Comparison of ENCODE assay signal across 8 cellular contexts in the genomic region with DNA sequence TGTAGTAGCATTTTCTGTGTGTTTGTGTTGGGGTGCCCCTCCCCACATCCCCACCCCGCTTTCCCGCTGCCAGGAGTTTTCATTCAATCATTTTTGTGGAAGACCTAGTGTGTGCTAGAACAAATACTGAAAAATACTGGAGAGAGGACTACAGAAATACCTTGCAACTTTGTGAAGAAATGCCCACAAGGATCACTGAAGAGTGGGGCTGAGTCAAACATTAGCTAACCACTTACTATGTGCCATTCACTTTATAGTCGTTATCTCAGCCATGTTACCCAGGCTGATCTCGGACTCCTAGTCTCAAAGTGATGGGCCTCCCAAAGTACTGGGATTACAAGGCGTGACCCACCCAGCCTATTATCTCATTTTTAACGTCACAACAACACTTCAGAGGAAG. TPM values are rescaled to one million over a fixed set of nuclear protein-coding genes. Genes with fewer than 3 reads are reported as not detected.
DNase-seq lines count a peak whose midpoint lies in the region; ATAC-seq and TF ChIP-seq lines count a peak whose summit lies in the region.

No MANE protein-coding gene starts in this region.

- H3K9me3 Mint-ChIP-seq in CD4-positive, alpha-beta T cell = no peaks in the 10 kb centered on the region
- H3K9me3 Mint-ChIP-seq in nephron progenitor cell = peaks cover 27% of the 10 kb centered on the region

- no peak overlapping the region for H2BK20ac ChIP-seq in IMR-90 (ENCODE audit: low read depth, low read length)

- H3K4me1 ChIP-seq in IMR-90 (ENCODE audit: control insufficient read depth, insufficient read depth, low read length) = peaks cover 9% of the 10 kb centered on the region

- H3K27me3 ChIP-seq in CD4-positive, alpha-beta T cell (ENCODE audit: control insufficient read depth, insufficient read depth, low read length) = no peaks in the 10 kb centered on the region
- no peaks in the 10 kb centered on the region for H3K27me3 ChIP-seq in IMR-90 (ENCODE audit: control insufficient read depth, insufficient read depth, low read length)

- H3K4me3 ChIP-seq in IMR-90 (ENCODE audit: insufficient read depth, low read depth, low read length) = peak overlapping the region; percentile 48

- DNase-seq in CD4-positive, alpha-beta T cell = no peak
- DNase-seq in IMR-90 (no peak), nephron progenitor cell (no peak), HT-29 (ENCODE audit: low spot score) (no peak), NCI-H2081 treated with DMSO at 0.1 percent for 48 hours (lab: John Stamatoyannopoulos, UW) (no peak), HEK293T (ENCODE audit: extremely low spot score) (no peak)

- CTCF ChIA-PET in CD4-positive, alpha-beta T cell (lab: Charles Lee) = interaction anchor here (0.6 to 4.9 kb wide), 10 partner anchors 8 to 1061 kb away, joined by 3 to 38 read pairs (median 4); a partner anchor contains a TSS
- CTCF ChIA-PET in IMR-90 (lab: Yijun Ruan, JAX) (interaction anchor here (0.6 to 1.6 kb wide), 4 partner anchors 16 to 47 kb away, joined by 3 to 9 read pairs (median 3); no protein-coding TSS in a partner anchor), HEK293T (lab: Yijun Ruan, JAX) (interaction anchor here (0.5 to 3.5 kb wide), 10 partner anchors 10 to 133 kb away, joined by 3 to 21 read pairs (median 5); a partner anchor contains a TSS)

- peak overlapping the region; percentile 30; the same call in 1 of the 3 replicates for H2BK15ac ChIP-seq in IMR-90 (ENCODE audit: low read depth, low read length)

- H3K27me3 Mint-ChIP-seq in CD4-positive, alpha-beta T cell = no peaks in the 10 kb centered on the region
- peaks cover 9% of the 10 kb centered on the region for H3K27me3 Mint-ChIP-seq in nephron progenitor cell (ENCODE audit: low read depth, poor library complexity)

- H4K91ac ChIP-seq in IMR-90 (ENCODE audit: insufficient read depth, low read depth, low read length) = peak overlapping the region; percentile 61

- intact Hi-C loops in CD4-positive, alpha-beta T cell (cut with DNase I, micrococcal nuclease) = loop anchor here (2.0 to 5.0 kb wide), 3 partner anchors 16 to 81 kb away; a partner anchor contains a TSS
- intact Hi-C loops in IMR-90 (cut with micrococcal nuclease) = no loop called here

- H3K4me2 ChIP-seq in IMR-90 (ENCODE audit: low read depth, low read length) = peak overlapping the region; percentile 93

- H3K27ac ChIP-seq in CD4-positive, alpha-beta T cell (ENCODE audit: low read depth, low read length) = peak overlapping the region; percentile 94
- H3K27ac ChIP-seq in IMR-90 (ENCODE audit: insufficient read depth, low read length) (peak overlapping the region; percentile 70), cingulate gyrus (ENCODE audit: low read depth, low read length) (peak overlapping the region; percentile 98)

- 59% methylated on average over 2 of the region's 6 CpGs; no CpG with 5 or more reads in 1 of the 2 experiments for WGBS in IMR-90 (ENCODE audit: extremely low coverage in 2 of 2, insufficient read length in 1 of 2), 2 experiments

- peaks cover 6% of the 10 kb centered on the region; the same call in 1 of the 2 replicates for H3K36me3 ChIP-seq in IMR-90 (ENCODE audit: control insufficient read depth, insufficient read depth, low read length)

- H3K79me1 ChIP-seq in IMR-90 (ENCODE audit: low read depth in 1 of 2, low read length in 2 of 2) = peaks cover 14 to 41% of the 10 kb centered on the region in 2 experiments; a peak in 3 of 4 replicates

- no peak for TF ChIP-seq POLR2A in IMR-90 (IDR thresholded peaks at IDR 0.05; ENCODE audit: low read depth, low read length)

- dilution Hi-C loops in IMR-90 (cut with HindIII; ENCODE audit: low sequenced_read_pairs, unreplicated experiment) = no loop called here

- peak overlapping the region; percentile 26; the same call in 1 of the 2 replicates for H3K18ac ChIP-seq in IMR-90 (ENCODE audit: low read depth, low read length)

- peaks cover 32% of the 10 kb centered on the region for H3K36me3 Mint-ChIP-seq in CD4-positive, alpha-beta T cell (ENCODE audit: low read depth)
- no peaks in the 10 kb centered on the region for H3K36me3 Mint-ChIP-seq in nephron progenitor cell (ENCODE audit: low read depth)

- peak overlapping the region; percentile 87 for H3K4ac ChIP-seq in IMR-90 (ENCODE audit: low read depth, low read length)

- H3K27ac Mint-ChIP-seq in CD4-positive, alpha-beta T cell = peak overlapping the region; percentile 97
- H3K27ac Mint-ChIP-seq in nephron progenitor cell = peak overlapping the region; percentile 98

- POLR2A ChIA-PET in CD4-positive, alpha-beta T cell (lab: Charles Lee) = interaction anchor here (0.6 to 8.9 kb wide), 17 partner anchors 8 to 631 kb away, joined by 3 to 178 read pairs (median 7); a partner anchor contains a TSS
- POLR2A ChIA-PET in IMR-90 (lab: Charles Lee; ENCODE audit: unreplicated experiment) (interaction anchor here (0.6 to 1.0 kb wide), 2 partner anchors 77 to 144 kb away, joined by 3 to 4 read pairs; a partner anchor contains a TSS), HEK293T (lab: Yijun Ruan, JAX) (interaction anchor here (0.8 to 7.8 kb wide), 9 partner anchors 9 to 631 kb away, joined by 3 to 112 read pairs (median 4); a partner anchor contains a TSS)

- TF ChIP-seq CTCF in CD4-positive, alpha-beta T cell (IDR thresholded peaks at IDR 0.05) = no peak
- TF ChIP-seq CTCF in IMR-90 (conservative IDR thresholded peaks at IDR 0.05; ENCODE audit: low read depth, low read length) (no peak), nephron progenitor cell (IDR thresholded peaks at IDR 0.05) (no peak)

- peak overlapping the region; percentile 91 for H3K14ac ChIP-seq in IMR-90 (replicated peaks; ENCODE audit: low read depth, low read length)

- H3K4me1 Mint-ChIP-seq in CD4-positive, alpha-beta T cell (ENCODE audit: low read depth) = peaks cover 35% of the 10 kb centered on the region
- peaks cover 38% of the 10 kb centered on the region for H3K4me1 Mint-ChIP-seq in nephron progenitor cell

- no peak for ATAC-seq in CD4-positive, alpha-beta T cell (ENCODE audit: poor library complexity)
- no peak for ATAC-seq in IMR-90 (ENCODE audit: low read depth)
- ATAC-seq in activated CD4-positive, CD25-positive, alpha-beta regulatory T cell treated with anti-CD3 and anti-CD28 coated beads, Interleukin-2, amount 50 U/mL, for 24 hours = no peak

- H2BK120ac ChIP-seq in IMR-90 (ENCODE audit: low read depth, low read length) = 0 out of 2 replicates have a peak overlapping the region, but pooled peaks have one; percentile 46

- peak overlapping the region; percentile 72 for H2BK5ac ChIP-seq in IMR-90 (ENCODE audit: low read depth, low read length, poor library complexity, severe bottlenecking)

- TF ChIP-seq RAD21 in IMR-90 (IDR thresholded peaks at IDR 0.05; ENCODE audit: low read length) = no peak

- peak overlapping the region; percentile 81 for H3K9ac ChIP-seq in IMR-90 (ENCODE audit: low read depth, low read length)

- H4K5ac ChIP-seq in IMR-90 (ENCODE audit: low read depth, low read length) = peak overlapping the region; percentile 96

- peak overlapping the region; percentile 50; the same call in 1 of the 2 replicates for H3K56ac ChIP-seq in IMR-90 (ENCODE audit: extremely low read depth, insufficient read depth, low read length)

- H3K4me3 Mint-ChIP-seq in CD4-positive, alpha-beta T cell = peak overlapping the region; percentile 89
- H3K4me3 Mint-ChIP-seq in nephron progenitor cell = peak overlapping the region; percentile 95

- peak overlapping the region; percentile 96 for H2AFZ ChIP-seq in IMR-90 (replicated peaks; ENCODE audit: low read length, poor library complexity)

- in situ Hi-C loops in IMR-90 (cut with MboI; ENCODE audit: low sequenced_read_pairs) = no loop called here

- BruUV-seq in IMR-90 (replicated peaks; lab: Mats Ljungman, UMichigan) = no TSS peak

- H4K20me1 ChIP-seq in IMR-90 (ENCODE audit: insufficient read depth, low read length) = peaks cover 30% of the 10 kb centered on the region

- no peaks in the 10 kb centered on the region for H3K9me3 ChIP-seq in CD4-positive, alpha-beta T cell (ENCODE audit: control insufficient read depth, low read length)
- H3K9me3 ChIP-seq in IMR-90 (ENCODE audit: control insufficient read depth, insufficient read depth, low read length) = no peaks in the 10 kb centered on the region

- H3K9me1 ChIP-seq in IMR-90 (ENCODE audit: insufficient read depth, low read length) = peaks cover 17% of the 10 kb centered on the region

- H2AK5ac ChIP-seq in IMR-90 (ENCODE audit: low read depth, low read length) = peak overlapping the region; percentile 33

- H3K23ac ChIP-seq in IMR-90 (ENCODE audit: low read depth, low read length) = peak overlapping the region; percentile 87; the same call in 1 of the 2 replicates

- peak overlapping the region; percentile 88 to 96 for H4K8ac ChIP-seq in IMR-90 (ENCODE audit: low read depth in 2 of 2, low read length in 2 of 2)

- H2AK9ac ChIP-seq in IMR-90 (replicated peaks; ENCODE audit: low read depth, low read length, poor library complexity) = peak overlapping the region; percentile 74

RNA-seq across cellular contexts. Expression of a gene that starts 0.6 kb away (rescaled TPM):
- 100 to 1,000 TPM; 401 to 418 TPM for total RNA-seq in CD4-positive, alpha-beta T cell
- total RNA-seq in IMR-90 (2012; rRNA removed) = 18.1 and 33.0 TPM in 2 replicates
- polyA plus RNA-seq in IMR-90 (2012; rRNA removed) = 44.6 and 46.3 TPM in 2 replicates
- polyA plus RNA-seq in IMR-90 (2012; cell fraction: cytosol; rRNA removed) = 14.6 and 27.3 TPM in 2 replicates
- polyA plus RNA-seq in IMR-90 (2012; cell fraction: nucleus; rRNA removed; ENCODE audit: low replicate concordance) = 151 and 243 TPM in 2 replicates
- 16.1 and 24.6 TPM in 2 replicates for total RNA-seq in HT-29 (2014; rRNA removed; shearing (Covaris generic))

RNA-seq across cellular contexts. Expression of a gene that starts 16.6 kb away (rescaled TPM):
- 1 to 10 TPM in 1 of 2 experiments, under 1 TPM in 1; 0.71 to 1.1 TPM for total RNA-seq in CD4-positive, alpha-beta T cell
- under 0.01 TPM in 2 replicates for total RNA-seq in IMR-90 (2012; rRNA removed)
- 0.01 and 0.07 TPM in 2 replicates for polyA plus RNA-seq in IMR-90 (2012; rRNA removed)
- polyA plus RNA-seq in IMR-90 (2012; cell fraction: cytosol; rRNA removed) = 0.01 and 0.05 TPM in 2 replicates
- 0.08 and 0.25 TPM in 2 replicates for polyA plus RNA-seq in IMR-90 (2012; cell fraction: nucleus; rRNA removed; ENCODE audit: low replicate concordance)
- 0.28 TPM in 1 of 2 replicates, not detected in the other for total RNA-seq in HT-29 (2014; rRNA removed; shearing (Covaris generic))

RNA-seq across cellular contexts. Expression of a gene that starts 20.0 kb away (rescaled TPM):
- 100 to 1,000 TPM; 116 to 120 TPM for total RNA-seq in CD4-positive, alpha-beta T cell
- total RNA-seq in IMR-90 (2012; rRNA removed) = 4,476 and 5,195 TPM in 2 replicates
- 4,221 and 4,665 TPM in 2 replicates for polyA plus RNA-seq in IMR-90 (2012; rRNA removed)
- 3,130 and 3,490 TPM in 2 replicates for polyA plus RNA-seq in IMR-90 (2012; cell fraction: cytosol; rRNA removed)
- 1,066 and 1,464 TPM in 2 replicates for polyA plus RNA-seq in IMR-90 (2012; cell fraction: nucleus; rRNA removed; ENCODE audit: low replicate concordance)
- total RNA-seq in HT-29 (2014; rRNA removed; shearing (Covaris generic)) = 2,713 and 2,908 TPM in 2 replicates

RNA-seq across cellular contexts. Expression of a gene that starts 41.4 kb away (rescaled TPM):
- total RNA-seq in CD4-positive, alpha-beta T cell = 1 to 10 TPM; 5.1 to 6.0 TPM
- 0.56 and 0.72 TPM in 2 replicates for total RNA-seq in IMR-90 (2012; rRNA removed)
- 0.39 and 0.62 TPM in 2 replicates for polyA plus RNA-seq in IMR-90 (2012; rRNA removed)
- polyA plus RNA-seq in IMR-90 (2012; cell fraction: cytosol; rRNA removed) = 0.49 TPM in 1 of 2 replicates, not detected in the other
- polyA plus RNA-seq in IMR-90 (2012; cell fraction: nucleus; rRNA removed; ENCODE audit: low replicate concordance) = 0.39 and 0.55 TPM in 2 replicates
- 1.4 and 1.7 TPM in 2 replicates for total RNA-seq in HT-29 (2014; rRNA removed; shearing (Covaris generic))

RNA-seq across cellular contexts. Expression of a gene that starts 50.6 kb away (rescaled TPM):
- 100 to 1,000 TPM; 107 to 110 TPM for total RNA-seq in CD4-positive, alpha-beta T cell
- 6.6 and 10.0 TPM in 2 replicates for total RNA-seq in IMR-90 (2012; rRNA removed)
- 24.8 and 25.2 TPM in 2 replicates for polyA plus RNA-seq in IMR-90 (2012; rRNA removed)
- 11.3 and 13.1 TPM in 2 replicates for polyA plus RNA-seq in IMR-90 (2012; cell fraction: cytosol; rRNA removed)
- polyA plus RNA-seq in IMR-90 (2012; cell fraction: nucleus; rRNA removed; ENCODE audit: low replicate concordance) = 81.4 and 106 TPM in 2 replicates
- 28.3 and 32.4 TPM in 2 replicates for total RNA-seq in HT-29 (2014; rRNA removed; shearing (Covaris generic))

Comparison
In these comparisons a context has a peak if more than half of its experiments do, and no peak if none do; other contexts are left out.
1. RNA of a gene that starts 0.6 kb away (total RNA-seq): 401 to 418 TPM in CD4-positive, alpha-beta T cell; 18.1 to 33.0 TPM in IMR-90 and 16.1 to 24.6 TPM in HT-29; every median in the first group is over 10 times any median in the second.
2. RNA of a gene that starts 20.0 kb away (total RNA-seq): 4,476 to 5,195 TPM in IMR-90 and 2,713 to 2,908 TPM in HT-29; 116 to 120 TPM in CD4-positive, alpha-beta T cell; every median in the first group is over 10 times any median in the second.
3. Peak in every context shown above with its lines, with median percentiles within 50 percentile points of each other: H3K27ac ChIP-seq.